Comparison of ENCODE assay signal across 9 cellular contexts in genomic region chr12:16346931-16347330, GRCh38. TPM values are rescaled to one million over a fixed set of nuclear protein-coding genes. Genes with fewer than 3 reads are reported as not detected.
DNase-seq lines count a peak whose midpoint lies in the region; ATAC-seq and TF ChIP-seq lines count a peak whose summit lies in the region.
"Had no signal": no experiment of that assay in that cellular context is flagged by ENCODE, and none has a peak within 500 bp of the region (broad histone marks: within the 10 kb centered on the region; RNA-seq: fewer than 3 reads in every experiment).

No MANE protein-coding gene starts in this region.

- 0 out of 2 replicates have a peak, but pooled peaks cover 2% of the 10 kb centered on the region for H3K9me1 ChIP-seq in IMR-90 (ENCODE audit: insufficient read depth, low read length)

- peak overlapping the region; percentile 96 for H2BK5ac ChIP-seq in IMR-90 (ENCODE audit: low read depth, low read length, poor library complexity, severe bottlenecking)

- peak overlapping the region; percentile 93 for H4K5ac ChIP-seq in IMR-90 (ENCODE audit: low read depth, low read length)

- H3K4me1 ChIP-seq in IMR-90 (ENCODE audit: control insufficient read depth, insufficient read depth, low read length) (peaks cover 6% of the 10 kb centered on the region), iPS-20b (ENCODE audit: insufficient read depth, low read length) (peaks cover 20% of the 10 kb centered on the region), smooth muscle cell (ENCODE audit: low read depth) (peaks cover 38% of the 10 kb centered on the region)

- no peak for TF ChIP-seq POLR2A in IMR-90 (IDR thresholded peaks at IDR 0.05; ENCODE audit: low read depth, low read length)

- H3K4me3 ChIP-seq in IMR-90 (ENCODE audit: insufficient read depth, low read depth, low read length) (peak overlapping the region; percentile 93), iPS-20b (ENCODE audit: low read length) (peak overlapping the region; percentile 95), smooth muscle cell (peak overlapping the region; percentile 60)

- peak overlapping the region; percentile 92; the same call in 2 of the 3 replicates for H2BK15ac ChIP-seq in IMR-90 (ENCODE audit: low read depth, low read length)

- H3K36me3 Mint-ChIP-seq in brain = no peaks in the 10 kb centered on the region

- peak overlapping the region; percentile 97 for H3K18ac ChIP-seq in IMR-90 (ENCODE audit: low read depth, low read length)

- H2AFZ ChIP-seq in IMR-90 (replicated peaks; ENCODE audit: low read length, poor library complexity) = peak overlapping the region; percentile 89
- peak overlapping the region; percentile 96 for H2AFZ ChIP-seq in smooth muscle cell (ENCODE audit: low read depth)

- dilution Hi-C loops in IMR-90 (cut with HindIII; ENCODE audit: low sequenced_read_pairs, unreplicated experiment) = no loop called here

- BruUV-seq in IMR-90 (replicated peaks; lab: Mats Ljungman, UMichigan) = no TSS peak

- H3K4me3 Mint-ChIP-seq in brain = peak overlapping the region; percentile 79 to 88 (median 87)

- no peaks in the 10 kb centered on the region for H3K79me2 ChIP-seq in smooth muscle cell (ENCODE audit: low read depth)

- H2BK20ac ChIP-seq in IMR-90 (ENCODE audit: low read depth, low read length) = peak overlapping the region; percentile 82

- peaks cover 0 to 6% (median 0%) of the 10 kb centered on the region in 5 experiments for H3K9me3 Mint-ChIP-seq in brain

- H3K79me1 ChIP-seq in IMR-90 (ENCODE audit: low read depth in 1 of 2, low read length in 2 of 2) = peaks cover 5 to 18% of the 10 kb centered on the region in 2 experiments; a peak in 3 of 4 replicates

- in situ Hi-C loops in IMR-90 (cut with MboI; ENCODE audit: low sequenced_read_pairs) = no loop called here

- peak overlapping the region; percentile 94 for H2BK120ac ChIP-seq in IMR-90 (ENCODE audit: low read depth, low read length)

- peak overlapping the region; percentile 56; the same call in 1 of the 2 replicates for H3K56ac ChIP-seq in IMR-90 (ENCODE audit: extremely low read depth, insufficient read depth, low read length)

- no peaks in the 10 kb centered on the region for H3F3A ChIP-seq in smooth muscle cell (ENCODE audit: low read depth)

- peak overlapping the region; percentile 85 for H3K14ac ChIP-seq in IMR-90 (replicated peaks; ENCODE audit: low read depth, low read length)

- ATAC-seq in IMR-90 (ENCODE audit: low read depth) (no peak), HG03108 (IDR thresholded peaks at IDR 0.05; ENCODE audit: unreplicated experiment) (no peak)

- H3K9me3 ChIP-seq in IMR-90 (ENCODE audit: control insufficient read depth, insufficient read depth, low read length) = no peaks in the 10 kb centered on the region
- no peaks in the 10 kb centered on the region for H3K9me3 ChIP-seq in iPS-20b (ENCODE audit: insufficient read depth, low read depth, low read length)
- no peaks in the 10 kb centered on the region for H3K9me3 ChIP-seq in smooth muscle cell (replicated peaks; ENCODE audit: low read depth)

- H3K27ac ChIP-seq in IMR-90 (ENCODE audit: insufficient read depth, low read length) = peak overlapping the region; percentile 98
- H3K27ac ChIP-seq in iPS-20b (ENCODE audit: low read length) = peak overlapping the region; percentile 83
- no peak overlapping the region for H3K27ac ChIP-seq in smooth muscle cell (ENCODE audit: low read depth)

- H3K36me3 ChIP-seq in IMR-90 (ENCODE audit: control insufficient read depth, insufficient read depth, low read length) (peaks cover 4% of the 10 kb centered on the region), iPS-20b (ENCODE audit: insufficient read depth, low read depth, low read length) (peaks cover 14% of the 10 kb centered on the region; the same call in 1 of the 2 replicates), smooth muscle cell (ENCODE audit: low read depth) (no peaks in the 10 kb centered on the region)

- peaks cover 36% of the 10 kb centered on the region for H3K27me3 Mint-ChIP-seq in brain

- no peak for TF ChIP-seq RAD21 in IMR-90 (IDR thresholded peaks at IDR 0.05; ENCODE audit: low read length)

- CTCF ChIA-PET in IMR-90 (lab: Yijun Ruan, JAX) = no interaction called here

- POLR2A ChIA-PET in IMR-90 (lab: Charles Lee; ENCODE audit: unreplicated experiment) = no interaction called here

- peak overlapping the region; percentile 88 to 92 for H4K8ac ChIP-seq in IMR-90 (ENCODE audit: low read depth in 2 of 2, low read length in 2 of 2)

- H4K91ac ChIP-seq in IMR-90 (ENCODE audit: insufficient read depth, low read depth, low read length) = peak overlapping the region; percentile 94

- H3K4ac ChIP-seq in IMR-90 (ENCODE audit: low read depth, low read length) = peak overlapping the region; percentile 98

- intact Hi-C loops in IMR-90 (cut with micrococcal nuclease) = loop anchor here (10.0 kb wide), 2 partner anchors 432 to 1572 kb away; partner anchors contain the start of gene DERA

- peak overlapping the region; percentile 96 for H3K23ac ChIP-seq in IMR-90 (ENCODE audit: low read depth, low read length)

- DNase-seq in IMR-90 = no peak
- DNase-seq in smooth muscle cell (lab: John Stamatoyannopoulos, UW; ENCODE audit: unreplicated experiment) = no peak
- no peak for DNase-seq in DMS 273 (lab: John Stamatoyannopoulos, UW; ENCODE audit: unreplicated experiment)
- DNase-seq in T1000 (lab: John Stamatoyannopoulos, UW) = no peak
- DNase-seq in D341Med (ENCODE audit: low spot score) = no peak
- DNase-seq: NCI-H1694 had no signal

- no CpG with 5 or more reads among the region's 6 CpGs for WGBS in IMR-90 (ENCODE audit: extremely low coverage in 2 of 2, insufficient read length in 1 of 2), 2 experiments
- 42% methylated on average over 6 of the region's 6 CpGs for WGBS in smooth muscle cell (ENCODE audit: low lambda C conversion rate)

- peak overlapping the region; percentile 59; the same call in 1 of the 2 replicates for H2AK5ac ChIP-seq in IMR-90 (ENCODE audit: low read depth, low read length)

- H3K4me1 Mint-ChIP-seq in brain = peaks cover 44% of the 10 kb centered on the region

- peak overlapping the region in 3 of 5 experiments; percentile 77 to 87 (median 85) for H3K27ac Mint-ChIP-seq in brain

- H3K27me3 ChIP-seq in IMR-90 (ENCODE audit: control insufficient read depth, insufficient read depth, low read length) (no peaks in the 10 kb centered on the region), iPS-20b (ENCODE audit: insufficient read depth, low read length) (no peaks in the 10 kb centered on the region), smooth muscle cell (ENCODE audit: low read depth) (no peaks in the 10 kb centered on the region)

- peak overlapping the region; percentile 88 for H3K4me2 ChIP-seq in IMR-90 (ENCODE audit: low read depth, low read length)
- peak overlapping the region; percentile 91 for H3K4me2 ChIP-seq in smooth muscle cell

- H3K9ac ChIP-seq in IMR-90 (ENCODE audit: low read depth, low read length) (peak overlapping the region; percentile 99), iPS-20b (ENCODE audit: low read depth, low read length) (peak overlapping the region; percentile 99), smooth muscle cell (ENCODE audit: low read depth) (no peak overlapping the region)

- TF ChIP-seq CTCF in IMR-90 (conservative IDR thresholded peaks at IDR 0.05; ENCODE audit: low read depth, low read length) = no peak
- TF ChIP-seq CTCF in brain (conservative IDR thresholded peaks at IDR 0.05) = no peak
- TF ChIP-seq CTCF in smooth muscle cell (IDR thresholded peaks at IDR 0.05; ENCODE audit: borderline replicate concordance, insufficient read depth, poor library complexity, severe bottlenecking) = no peak

- H4K20me1 ChIP-seq in IMR-90 (ENCODE audit: insufficient read depth, low read length) = peaks cover 7% of the 10 kb centered on the region; the same call in 1 of the 2 replicates
- no peaks in the 10 kb centered on the region for H4K20me1 ChIP-seq in smooth muscle cell (ENCODE audit: low read depth)

- no peak overlapping the region for H2AK9ac ChIP-seq in IMR-90 (replicated peaks; ENCODE audit: low read depth, low read length, poor library complexity)

TF ChIP-seq in IMR-90, 13 proteins besides CTCF, POLR2A, EP300 and RAD21:
- TF ChIP-seq USF2 (IDR thresholded peaks at IDR 0.05; ENCODE audit: low read depth, low read length) (no peak), NFE2L2 (IDR thresholded peaks at IDR 0.05; ENCODE audit: low read depth, low read length) (peak; percentile 13; the same call in 1 of the 2 replicates), CEBPB (IDR thresholded peaks at IDR 0.05; ENCODE audit: low read depth, low read length) (peak; percentile 40; the same call in 1 of the 2 replicates)

RNA-seq across cellular contexts. Expression of gene MGST1, which starts 0.5 kb away (rescaled TPM):
- total RNA-seq in IMR-90 (2012; rRNA removed) = 87.2 and 105 TPM in 2 replicates
- 260 and 280 TPM in 2 replicates for polyA plus RNA-seq in IMR-90 (2012; rRNA removed)
- polyA plus RNA-seq in IMR-90 (2012; cell fraction: cytosol; rRNA removed) = 124 and 435 TPM in 2 replicates
- polyA plus RNA-seq in IMR-90 (2012; cell fraction: nucleus; rRNA removed; ENCODE audit: low replicate concordance) = 20.5 and 132 TPM in 2 replicates
- polyA plus RNA-seq in brain (ENCODE audit: insufficient read depth, low read depth, low replicate concordance) = 81.6 TPM
- 30.4 and 31.4 TPM in 2 replicates for total RNA-seq in smooth muscle cell
- 21.7 and 59.2 TPM in 2 replicates for polyA plus RNA-seq in smooth muscle cell
